Comparison of ENCODE assay signal across 11 cellular contexts in genomic region chr4:73499996-73500765, GRCh38. TPM values are rescaled to one million over a fixed set of nuclear protein-coding genes. Genes with fewer than 3 reads are reported as not detected.
DNase-seq lines count a peak whose midpoint lies in the region; ATAC-seq, FAIRE-seq and TF ChIP-seq lines count a peak whose summit lies in the region.
"Had no signal": no experiment of that assay in that cellular context is flagged by ENCODE, and none has a peak within 500 bp of the region (broad histone marks: within the 10 kb centered on the region; RNA-seq: fewer than 3 reads in every experiment).

No MANE protein-coding gene starts in this region.

- no peaks in the 10 kb centered on the region for H3K79me2 ChIP-seq in mammary epithelial cell (ENCODE audit: insufficient read depth, low read length)
- no peaks in the 10 kb centered on the region for H3K79me2 ChIP-seq in HepG2 (ENCODE audit: insufficient read depth, low read length)

- no peaks in the 10 kb centered on the region for H3K36me3 ChIP-seq in MG63
- no peaks in the 10 kb centered on the region for H3K36me3 ChIP-seq in mammary epithelial cell (ENCODE audit: insufficient read depth, low read length)
- no peaks in the 10 kb centered on the region for H3K36me3 ChIP-seq in HepG2 (replicated peaks in 1 of 2; ENCODE audit: control insufficient read depth in 1 of 2, insufficient read depth in 2 of 2, low read length in 2 of 2)

- ATAC-seq in HepG2 (no peak), sciatic nerve (no peak), left ventricle myocardium superior (no peak)
- ATAC-seq: HCT116 had no signal

- peak; percentile 5 for DNase-seq in AG10803 (ENCODE audit: low read depth)
- no peak for DNase-seq in MG63
- DNase-seq in mammary epithelial cell, result no peak
- DNase-seq in HepG2 (ENCODE audit: low spot score), result no peak
- DNase-seq in NCI-H446 (lab: John Stamatoyannopoulos, UW), result no peak
- no peak for DNase-seq in COLO668 (lab: John Stamatoyannopoulos, UW; ENCODE audit: unreplicated experiment)
- no peak for DNase-seq in sciatic nerve (ENCODE audit: low spot score)
- DNase-seq in left ventricle myocardium superior, result no peak
- DNase-seq: activated CD4-positive, alpha-beta T cell treated with anti-CD3 and anti-CD28 coated beads for 4 hours had no signal

- TF ChIP-seq EP300 in HepG2 (IDR thresholded peaks at IDR 0.05; ENCODE audit: low read depth in 2 of 2, low read length in 2 of 2), result no peak
- no peak for TF ChIP-seq EP300 in HepG2 (CRISPR knock-in tag; IDR thresholded peaks at IDR 0.05; ENCODE audit: borderline replicate concordance)

- CTCF ChIA-PET in mammary epithelial cell (lab: Charles Lee; ENCODE audit: low non-redundant PET), result no interaction called here
- CTCF ChIA-PET in HepG2 (lab: Yijun Ruan, JAX; ENCODE audit: low intra/inter-chr PET ratio, low total read pairs), result no interaction called here

- TF ChIP-seq POLR2A in HepG2 (IDR thresholded peaks at IDR 0.05; ENCODE audit: insufficient read depth in 1 of 2, low read depth in 2 of 2, low read length in 2 of 2), result no peak

- no peak for TF ChIP-seq RAD21 in HepG2 (CRISPR knock-in tag; IDR thresholded peaks at IDR 0.05)

- WGBS in mammary epithelial cell (ENCODE audit: low coverage, missing lambda C conversion rate), result 27% methylated on average over 4 of the region's 4 CpGs
- 56% methylated on average over 4 of the region's 4 CpGs for WGBS in HepG2 (ENCODE audit: low lambda C conversion rate)

- BruUV-seq in mammary epithelial cell (replicated peaks; lab: Mats Ljungman, UMichigan) (no TSS peak), HepG2 (replicated peaks; lab: Mats Ljungman, UMichigan) (no TSS peak)

- POLR2A ChIA-PET in HepG2 (lab: Yijun Ruan, JAX), result no interaction called here

- H3K9me3 ChIP-seq in MG63 (no peaks in the 10 kb centered on the region), mammary epithelial cell (replicated peaks; ENCODE audit: insufficient read depth, low read length) (no peaks in the 10 kb centered on the region), HepG2 (ENCODE audit: low read length) (no peaks in the 10 kb centered on the region)

- H2AFZ ChIP-seq in mammary epithelial cell (ENCODE audit: low read depth, low read length) (peak overlapping the region; percentile 81), HepG2 (ENCODE audit: low read length) (peak overlapping the region; percentile 20)

- no peak overlapping the region for H3K27ac ChIP-seq in mammary epithelial cell (ENCODE audit: insufficient read depth, low read depth, low read length)
- H3K27ac ChIP-seq in HepG2 (ENCODE audit: extremely low read length, insufficient read depth, low read length), result no peak overlapping the region

- in situ Hi-C loops in mammary epithelial cell (cut with MboI; ENCODE audit: low sequenced_read_pairs in 2 of 2), result no loop called here
- in situ Hi-C loops in HepG2 (cut with HindIII; ENCODE audit: extremely low pct_ligation_motif_present, low pct_unique_long_range_greater_than_20kb), result no loop called here

- H3K4me3 ChIP-seq in AG10803 (ENCODE audit: low read length), result no peak overlapping the region
- peak overlapping the region; percentile 21 for H3K4me3 ChIP-seq in MG63
- peak overlapping the region in 2 of 3 experiments; percentile 17 to 30 for H3K4me3 ChIP-seq in mammary epithelial cell (replicated peaks in 1 of 3; ENCODE audit: insufficient read depth in 1 of 3, low read depth in 2 of 3, low read length in 3 of 3)
- H3K4me3 ChIP-seq in HepG2 (replicated peaks in 1 of 3; ENCODE audit: insufficient read depth in 1 of 3, low read depth in 2 of 3, low read length in 3 of 3), result no peak overlapping the region

- intact Hi-C loops in mammary epithelial cell (cut with micrococcal nuclease), result no loop called here
- intact Hi-C loops in HepG2 (cut with micrococcal nuclease; ENCODE audit: unreplicated experiment), result no loop called here
- intact Hi-C loops in sciatic nerve (cut with DNase I), result no loop called here
- intact Hi-C loops in left ventricle myocardium superior (cut with micrococcal nuclease), result no loop called here

- H3K4me2 ChIP-seq in mammary epithelial cell (ENCODE audit: insufficient read depth, low read depth, low read length), result peak overlapping the region; percentile 55
- no peak overlapping the region; the same call in 1 of the 2 replicates for H3K4me2 ChIP-seq in HepG2 (ENCODE audit: low read depth, low read length)

- H3K27me3 ChIP-seq in MG63, result no peaks in the 10 kb centered on the region
- peaks cover 3% of the 10 kb centered on the region for H3K27me3 ChIP-seq in mammary epithelial cell (ENCODE audit: insufficient read depth, low read length)
- no peaks in the 10 kb centered on the region for H3K27me3 ChIP-seq in HepG2 (ENCODE audit: control insufficient read depth in 1 of 2, insufficient read depth in 2 of 2, low read length in 2 of 2)

- H4K20me1 ChIP-seq in mammary epithelial cell (ENCODE audit: insufficient read depth, low read length), result no peaks in the 10 kb centered on the region
- H4K20me1 ChIP-seq in HepG2 (ENCODE audit: insufficient read depth, low read length), result no peaks in the 10 kb centered on the region

- H3K4me1 ChIP-seq in mammary epithelial cell (ENCODE audit: insufficient read depth, low read length), result no peaks in the 10 kb centered on the region
- peaks cover 28% of the 10 kb centered on the region for H3K4me1 ChIP-seq in HepG2 (ENCODE audit: insufficient read depth, low read length)

- peak; percentile 18 for FAIRE-seq in HepG2 (lab: Jason Lieb, UNC)

- TF ChIP-seq CTCF in AG10803 (conservative IDR thresholded peaks at IDR 0.05; ENCODE audit: low read length) (no peak), mammary epithelial cell (conservative IDR thresholded peaks at IDR 0.05 in 1 of 2, IDR thresholded peaks at IDR 0.05 in 1 of 2; ENCODE audit: extremely low read depth in 1 of 2, insufficient read depth in 1 of 2, low read depth in 1 of 2, low read length in 2 of 2) (no peak), HepG2 (CRISPR knock-in tag; IDR thresholded peaks at IDR 0.05) (no peak)

- no peak overlapping the region for H3K9ac ChIP-seq in mammary epithelial cell (ENCODE audit: insufficient read depth, low read length)
- no peak overlapping the region for H3K9ac ChIP-seq in HepG2 (ENCODE audit: insufficient read depth, low read depth, low read length)

- dilution Hi-C loops in mammary epithelial cell (cut with HindIII; ENCODE audit: low sequenced_read_pairs), result no loop called here

TF ChIP-seq in HepG2, 621 proteins besides CTCF, POLR2A, EP300 and RAD21 (continues in another document):
- TF ChIP-seq HOXA3 (CRISPR knock-in tag; IDR thresholded peaks at IDR 0.05) (no peak), ZNF563 (CRISPR knock-in tag; IDR thresholded peaks at IDR 0.05) (no peak), FUBP1 (CRISPR knock-in tag; IDR thresholded peaks at IDR 0.05; ENCODE audit: borderline replicate concordance) (no peak)

RNA-seq across cellular contexts. Expression of gene AFM, which starts 18.6 kb away (rescaled TPM):
- not detected in 2 replicates for total RNA-seq in MG63 (2014; rRNA removed; shearing (Covaris generic); ENCODE audit: low replicate concordance)
- total RNA-seq in mammary epithelial cell (not detected), HepG2 (2016; rRNA removed; fragmentation: Illumina TruSeq; extraction: Trizol) (0.79 and 1.8 TPM in 2 replicates), sciatic nerve (not detected), left ventricle myocardium superior (not detected)
- polyA plus RNA-seq in mammary epithelial cell (not detected), HepG2 (2011; rRNA removed) (0.13 TPM in 2 replicates)
- polyA minus RNA-seq in mammary epithelial cell, result not detected
- total RNA-seq in HepG2 (2016; cell fraction: cytosol; rRNA removed; fragmentation: Illumina TruSeq; extraction: Trizol; ENCODE audit: low read depth), result 0.18 and 0.30 TPM in 2 replicates
- 0.67 and 1.9 TPM in 2 replicates for total RNA-seq in HepG2 (2016; cell fraction: insoluble cytoplasmic fraction; rRNA removed; fragmentation: Illumina TruSeq; extraction: Trizol)
- 0.31 and 0.34 TPM in 2 replicates for total RNA-seq in HepG2 (2016; cell fraction: membrane; rRNA removed; fragmentation: Illumina TruSeq; extraction: Trizol)
- 4.4 and 4.6 TPM in 2 replicates for total RNA-seq in HepG2 (2016; cell fraction: nucleus; rRNA removed; fragmentation: Illumina TruSeq; extraction: Trizol)
- 0.08 TPM in 1 of 2 replicates, not detected in the other for polyA plus RNA-seq in HepG2 (2011; cell fraction: cytosol; rRNA removed)
- polyA plus RNA-seq in HepG2 (2011; cell fraction: nucleus; rRNA removed), result 0.09 and 0.21 TPM in 2 replicates
- 0.15 and 0.17 TPM in 2 replicates for polyA plus RNA-seq in HepG2 (2012)
- 0.18 and 0.36 TPM in 2 replicates for polyA plus RNA-seq in HepG2 (2016; cell fraction: cytosol; fragmentation: Illumina TruSeq; extraction: Trizol; ENCODE audit: low read depth)
- 0.75 and 1.1 TPM in 2 replicates for polyA plus RNA-seq in HepG2 (2016; cell fraction: insoluble cytoplasmic fraction; fragmentation: Illumina TruSeq; extraction: Trizol; ENCODE audit: low read depth)
- polyA plus RNA-seq in HepG2 (2016; cell fraction: membrane; fragmentation: Illumina TruSeq; extraction: Trizol; ENCODE audit: low read depth), result 0.37 and 0.42 TPM in 2 replicates
- 7.2 and 7.4 TPM in 2 replicates for polyA plus RNA-seq in HepG2 (2016; cell fraction: nucleus; fragmentation: Illumina TruSeq; extraction: Trizol; ENCODE audit: insufficient read depth, low read depth)
- polyA minus RNA-seq in HepG2 (2011; rRNA and poly(A)+ RNA removed; ENCODE audit: low replicate concordance), result not detected in 2 replicates
- not detected in 2 replicates for polyA minus RNA-seq in HepG2 (2011; cell fraction: cytosol; rRNA and poly(A)+ RNA removed)
- polyA minus RNA-seq in HepG2 (2011; cell fraction: nucleus; rRNA and poly(A)+ RNA removed), result 0.13 and 0.25 TPM in 2 replicates
- total RNA-seq: osteocyte had no signal

Comparison
In these comparisons a context has a peak if more than half of its experiments do, and no peak if none do; other contexts are left out.
1. H3K4me3 ChIP-seq: peak in MG63 (single experiment) and mammary epithelial cell (2 of 3); none in AG10803 (single experiment) and HepG2 (0 of 3).